In genomic region chr1:151716771-151717631, GRCh38 we compare ENCODE assay signal across 1 cellular context.
TF ChIP-seq lines count a peak whose summit lies in the region.

TSS of gene CELF3 (minus strand) at chr1:151716803. CDS start at chr1:151716020, 783 bp downstream.

TF ChIP-seq in K562, 482 proteins besides CTCF, POLR2A, EP300 and RAD21 (continued from another document and continues in another):
- no peak for TF ChIP-seq ZNF407 (IDR thresholded peaks at IDR 0.05; ENCODE audit: low read depth)
- no peak for TF ChIP-seq ELK1 (CRISPR knock-in tag; IDR thresholded peaks at IDR 0.05)
- no peak for TF ChIP-seq MCM7 (IDR thresholded peaks at IDR 0.05)
- TF ChIP-seq ZC3H8 (IDR thresholded peaks at IDR 0.05), result 0 out of 2 replicates have a peak, but pooled peaks have one; percentile 48
- TF ChIP-seq ZNF124 (CRISPR knock-in tag; IDR thresholded peaks at IDR 0.05), result no peak
- no peak for TF ChIP-seq MGA (IDR thresholded peaks at IDR 0.05)
- no peak for TF ChIP-seq RREB1 (CRISPR knock-in tag; IDR thresholded peaks at IDR 0.05)
- no peak for TF ChIP-seq GTF2F1 (IDR thresholded peaks at IDR 0.05; ENCODE audit: low read depth, low read length)
- peak; percentile 89 for TF ChIP-seq HDAC2 (IDR thresholded peaks at IDR 0.05)
- peak; percentile 24; the same call in 1 of the 2 replicates for TF ChIP-seq TRIM28 (IDR thresholded peaks at IDR 0.05)
- TF ChIP-seq COPS2 (conservative IDR thresholded peaks at IDR 0.05), result no peak
- TF ChIP-seq SMAD4 (CRISPR knock-in tag; conservative IDR thresholded peaks at IDR 0.05), result peak; percentile 55
- TF ChIP-seq NFXL1 (CRISPR knock-in tag; IDR thresholded peaks at IDR 0.05), result no peak
- TF ChIP-seq RB1 (IDR thresholded peaks at IDR 0.05; ENCODE audit: low read depth), result peak; percentile 59; the same call in 1 of the 2 replicates
- TF ChIP-seq RNF219 (CRISPR knock-in tag; IDR thresholded peaks at IDR 0.05), result no peak
- TF ChIP-seq ARID3B (CRISPR knock-in tag; IDR thresholded peaks at IDR 0.05; ENCODE audit: borderline replicate concordance), result no peak
